ENCODE assay signal across 1 cellular context in the genomic region with DNA sequence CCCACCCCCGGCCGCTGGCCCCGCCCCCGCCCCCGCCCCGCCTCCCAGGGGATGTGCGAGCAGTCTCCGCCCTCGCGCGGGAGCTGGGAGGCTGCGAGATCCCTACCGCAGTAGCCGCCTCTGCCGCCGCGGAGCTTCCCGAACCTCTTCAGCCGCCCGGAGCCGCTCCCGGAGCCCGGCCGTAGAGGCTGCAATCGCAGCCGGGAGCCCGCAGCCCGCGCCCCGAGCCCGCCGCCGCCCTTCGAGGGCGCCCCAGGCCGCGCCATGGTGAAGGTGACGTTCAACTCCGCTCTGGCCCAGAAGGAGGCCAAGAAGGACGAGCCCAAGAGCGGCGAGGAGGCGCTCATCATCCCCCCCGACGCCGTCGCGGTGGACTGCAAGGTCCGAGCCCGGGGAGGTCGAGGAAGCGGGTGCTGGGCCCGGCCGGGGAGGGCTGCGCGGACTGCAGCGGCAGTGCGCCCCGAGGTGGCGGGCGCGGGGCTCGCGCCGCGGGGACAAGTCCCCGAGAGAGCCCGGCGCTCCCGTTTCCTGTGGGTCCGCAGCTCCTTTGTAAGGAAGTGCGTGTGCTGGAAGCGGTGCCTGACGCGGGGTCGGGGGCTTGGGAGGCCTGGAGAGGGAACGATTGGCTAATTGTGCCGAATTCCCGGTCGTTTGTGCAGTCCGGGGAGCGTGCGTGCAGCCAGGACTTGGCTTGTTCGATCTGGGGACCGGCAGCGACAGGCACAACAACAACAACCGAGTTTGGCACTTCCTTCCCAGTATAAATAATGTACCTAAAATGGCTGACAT.
TF ChIP-seq lines count a peak whose summit lies in the region.

A gene (plus strand): TSS at position 110 of the 789 bp plus-strand sequence. CDS start 155 bp downstream, at position 265.

TF ChIP-seq in K562, 482 proteins besides CTCF, POLR2A, EP300 and RAD21 (continued from another document and continues in another):
- TF ChIP-seq, protein P1, sequence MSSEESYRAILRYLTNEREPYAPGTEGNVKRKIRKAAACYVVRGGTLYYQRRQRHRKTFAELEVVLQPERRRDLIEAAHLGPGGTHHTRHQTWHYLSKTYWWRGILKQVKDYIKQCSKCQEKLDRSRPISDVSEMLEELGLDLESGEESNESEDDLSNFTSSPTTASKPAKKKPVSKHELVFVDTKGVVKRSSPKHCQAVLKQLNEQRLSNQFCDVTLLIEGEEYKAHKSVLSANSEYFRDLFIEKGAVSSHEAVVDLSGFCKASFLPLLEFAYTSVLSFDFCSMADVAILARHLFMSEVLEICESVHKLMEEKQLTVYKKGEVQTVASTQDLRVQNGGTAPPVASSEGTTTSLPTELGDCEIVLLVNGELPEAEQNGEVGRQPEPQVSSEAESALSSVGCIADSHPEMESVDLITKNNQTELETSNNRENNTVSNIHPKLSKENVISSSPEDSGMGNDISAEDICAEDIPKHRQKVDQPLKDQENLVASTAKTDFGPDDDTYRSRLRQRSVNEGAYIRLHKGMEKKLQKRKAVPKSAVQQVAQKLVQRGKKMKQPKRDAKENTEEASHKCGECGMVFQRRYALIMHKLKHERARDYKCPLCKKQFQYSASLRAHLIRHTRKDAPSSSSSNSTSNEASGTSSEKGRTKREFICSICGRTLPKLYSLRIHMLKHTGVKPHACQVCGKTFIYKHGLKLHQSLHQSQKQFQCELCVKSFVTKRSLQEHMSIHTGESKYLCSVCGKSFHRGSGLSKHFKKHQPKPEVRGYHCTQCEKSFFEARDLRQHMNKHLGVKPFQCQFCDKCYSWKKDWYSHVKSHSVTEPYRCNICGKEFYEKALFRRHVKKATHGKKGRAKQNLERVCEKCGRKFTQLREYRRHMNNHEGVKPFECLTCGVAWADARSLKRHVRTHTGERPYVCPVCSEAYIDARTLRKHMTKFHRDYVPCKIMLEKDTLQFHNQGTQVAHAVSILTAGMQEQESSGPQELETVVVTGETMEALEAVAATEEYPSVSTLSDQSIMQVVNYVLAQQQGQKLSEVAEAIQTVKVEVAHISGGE (CRISPR knock-in tag; IDR thresholded peaks at IDR 0.05): peak in 1 of 3 experiments; percentile 72; a peak in 2 of 6 replicates
- TF ChIP-seq, protein P2, sequence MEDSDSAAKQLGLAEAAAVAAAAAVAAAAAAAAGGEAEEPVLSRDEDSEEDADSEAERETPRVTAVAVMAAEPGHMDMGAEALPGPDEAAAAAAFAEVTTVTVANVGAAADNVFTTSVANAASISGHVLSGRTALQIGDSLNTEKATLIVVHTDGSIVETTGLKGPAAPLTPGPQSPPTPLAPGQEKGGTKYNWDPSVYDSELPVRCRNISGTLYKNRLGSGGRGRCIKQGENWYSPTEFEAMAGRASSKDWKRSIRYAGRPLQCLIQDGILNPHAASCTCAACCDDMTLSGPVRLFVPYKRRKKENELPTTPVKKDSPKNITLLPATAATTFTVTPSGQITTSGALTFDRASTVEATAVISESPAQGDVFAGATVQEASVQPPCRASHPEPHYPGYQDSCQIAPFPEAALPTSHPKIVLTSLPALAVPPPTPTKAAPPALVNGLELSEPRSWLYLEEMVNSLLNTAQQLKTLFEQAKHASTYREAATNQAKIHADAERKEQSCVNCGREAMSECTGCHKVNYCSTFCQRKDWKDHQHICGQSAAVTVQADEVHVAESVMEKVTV (CRISPR knock-in tag; IDR thresholded peaks at IDR 0.05): peak; percentile 35; the same call in 1 of the 2 replicates
- TF ChIP-seq KLF10 (CRISPR knock-in tag; IDR thresholded peaks at IDR 0.05) (no peak), POLR2AphosphoS2 (IDR thresholded peaks at IDR 0.05; ENCODE audit: low read length) (no peak), MCM3 (IDR thresholded peaks at IDR 0.05) (no peak), ZNF717 (CRISPR knock-in tag; IDR thresholded peaks at IDR 0.05) (no peak), SIN3A (IDR thresholded peaks at IDR 0.05; ENCODE audit: borderline replicate concordance in 2 of 2, control insufficient read depth in 1 of 2, low read depth in 2 of 2, low read length in 2 of 2) (0 out of 4 replicates have a peak, but pooled peaks of 1 of the 2 experiments have one; percentile 14), MEF2A (IDR thresholded peaks at IDR 0.05; ENCODE audit: control insufficient read depth, low read depth, low read length) (no peak), PYGO2 (tag; IDR thresholded peaks at IDR 0.05) (no peak), NFIX (CRISPR knock-in tag; IDR thresholded peaks at IDR 0.05; ENCODE audit: low read depth) (no peak), ZNF586 (CRISPR knock-in tag; conservative IDR thresholded peaks at IDR 0.05) (no peak), FOXK2 (conservative IDR thresholded peaks at IDR 0.05 in 1 of 2, IDR thresholded peaks at IDR 0.05 in 1 of 2; ENCODE audit: low read depth in 2 of 2) (peak; percentile 47 to 50; a peak in 3 of 4 replicates), SPI1 (IDR thresholded peaks at IDR 0.05; ENCODE audit: borderline replicate concordance, low read depth, low read length) (peak; percentile 60), EGR1 (conservative IDR thresholded peaks at IDR 0.05) (no peak), XRCC3 (IDR thresholded peaks at IDR 0.05) (no peak)
- TF ChIP-seq, protein P3, sequence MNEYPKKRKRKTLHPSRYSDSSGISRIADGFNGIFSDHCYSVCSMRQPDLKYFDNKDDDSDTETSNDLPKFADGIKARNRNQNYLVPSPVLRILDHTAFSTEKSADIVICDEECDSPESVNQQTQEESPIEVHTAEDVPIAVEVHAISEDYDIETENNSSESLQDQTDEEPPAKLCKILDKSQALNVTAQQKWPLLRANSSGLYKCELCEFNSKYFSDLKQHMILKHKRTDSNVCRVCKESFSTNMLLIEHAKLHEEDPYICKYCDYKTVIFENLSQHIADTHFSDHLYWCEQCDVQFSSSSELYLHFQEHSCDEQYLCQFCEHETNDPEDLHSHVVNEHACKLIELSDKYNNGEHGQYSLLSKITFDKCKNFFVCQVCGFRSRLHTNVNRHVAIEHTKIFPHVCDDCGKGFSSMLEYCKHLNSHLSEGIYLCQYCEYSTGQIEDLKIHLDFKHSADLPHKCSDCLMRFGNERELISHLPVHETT (CRISPR knock-in tag; conservative IDR thresholded peaks at IDR 0.05 in 1 of 2, IDR thresholded peaks at IDR 0.05 in 1 of 2): 0 out of 4 replicates have a peak, but pooled peaks of 1 of the 2 experiments have one; percentile 20
- TF ChIP-seq, protein P4, sequence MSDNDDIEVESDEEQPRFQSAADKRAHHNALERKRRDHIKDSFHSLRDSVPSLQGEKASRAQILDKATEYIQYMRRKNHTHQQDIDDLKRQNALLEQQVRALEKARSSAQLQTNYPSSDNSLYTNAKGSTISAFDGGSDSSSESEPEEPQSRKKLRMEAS (CRISPR knock-in tag; IDR thresholded peaks at IDR 0.05): peak; percentile 35; the same call in 1 of the 2 replicates
- TF ChIP-seq, protein P5, sequence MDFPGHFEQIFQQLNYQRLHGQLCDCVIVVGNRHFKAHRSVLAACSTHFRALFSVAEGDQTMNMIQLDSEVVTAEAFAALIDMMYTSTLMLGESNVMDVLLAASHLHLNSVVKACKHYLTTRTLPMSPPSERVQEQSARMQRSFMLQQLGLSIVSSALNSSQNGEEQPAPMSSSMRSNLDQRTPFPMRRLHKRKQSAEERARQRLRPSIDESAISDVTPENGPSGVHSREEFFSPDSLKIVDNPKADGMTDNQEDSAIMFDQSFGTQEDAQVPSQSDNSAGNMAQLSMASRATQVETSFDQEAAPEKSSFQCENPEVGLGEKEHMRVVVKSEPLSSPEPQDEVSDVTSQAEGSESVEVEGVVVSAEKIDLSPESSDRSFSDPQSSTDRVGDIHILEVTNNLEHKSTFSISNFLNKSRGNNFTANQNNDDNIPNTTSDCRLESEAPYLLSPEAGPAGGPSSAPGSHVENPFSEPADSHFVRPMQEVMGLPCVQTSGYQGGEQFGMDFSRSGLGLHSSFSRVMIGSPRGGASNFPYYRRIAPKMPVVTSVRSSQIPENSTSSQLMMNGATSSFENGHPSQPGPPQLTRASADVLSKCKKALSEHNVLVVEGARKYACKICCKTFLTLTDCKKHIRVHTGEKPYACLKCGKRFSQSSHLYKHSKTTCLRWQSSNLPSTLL (IDR thresholded peaks at IDR 0.05): no peak
- TF ChIP-seq, protein P6, sequence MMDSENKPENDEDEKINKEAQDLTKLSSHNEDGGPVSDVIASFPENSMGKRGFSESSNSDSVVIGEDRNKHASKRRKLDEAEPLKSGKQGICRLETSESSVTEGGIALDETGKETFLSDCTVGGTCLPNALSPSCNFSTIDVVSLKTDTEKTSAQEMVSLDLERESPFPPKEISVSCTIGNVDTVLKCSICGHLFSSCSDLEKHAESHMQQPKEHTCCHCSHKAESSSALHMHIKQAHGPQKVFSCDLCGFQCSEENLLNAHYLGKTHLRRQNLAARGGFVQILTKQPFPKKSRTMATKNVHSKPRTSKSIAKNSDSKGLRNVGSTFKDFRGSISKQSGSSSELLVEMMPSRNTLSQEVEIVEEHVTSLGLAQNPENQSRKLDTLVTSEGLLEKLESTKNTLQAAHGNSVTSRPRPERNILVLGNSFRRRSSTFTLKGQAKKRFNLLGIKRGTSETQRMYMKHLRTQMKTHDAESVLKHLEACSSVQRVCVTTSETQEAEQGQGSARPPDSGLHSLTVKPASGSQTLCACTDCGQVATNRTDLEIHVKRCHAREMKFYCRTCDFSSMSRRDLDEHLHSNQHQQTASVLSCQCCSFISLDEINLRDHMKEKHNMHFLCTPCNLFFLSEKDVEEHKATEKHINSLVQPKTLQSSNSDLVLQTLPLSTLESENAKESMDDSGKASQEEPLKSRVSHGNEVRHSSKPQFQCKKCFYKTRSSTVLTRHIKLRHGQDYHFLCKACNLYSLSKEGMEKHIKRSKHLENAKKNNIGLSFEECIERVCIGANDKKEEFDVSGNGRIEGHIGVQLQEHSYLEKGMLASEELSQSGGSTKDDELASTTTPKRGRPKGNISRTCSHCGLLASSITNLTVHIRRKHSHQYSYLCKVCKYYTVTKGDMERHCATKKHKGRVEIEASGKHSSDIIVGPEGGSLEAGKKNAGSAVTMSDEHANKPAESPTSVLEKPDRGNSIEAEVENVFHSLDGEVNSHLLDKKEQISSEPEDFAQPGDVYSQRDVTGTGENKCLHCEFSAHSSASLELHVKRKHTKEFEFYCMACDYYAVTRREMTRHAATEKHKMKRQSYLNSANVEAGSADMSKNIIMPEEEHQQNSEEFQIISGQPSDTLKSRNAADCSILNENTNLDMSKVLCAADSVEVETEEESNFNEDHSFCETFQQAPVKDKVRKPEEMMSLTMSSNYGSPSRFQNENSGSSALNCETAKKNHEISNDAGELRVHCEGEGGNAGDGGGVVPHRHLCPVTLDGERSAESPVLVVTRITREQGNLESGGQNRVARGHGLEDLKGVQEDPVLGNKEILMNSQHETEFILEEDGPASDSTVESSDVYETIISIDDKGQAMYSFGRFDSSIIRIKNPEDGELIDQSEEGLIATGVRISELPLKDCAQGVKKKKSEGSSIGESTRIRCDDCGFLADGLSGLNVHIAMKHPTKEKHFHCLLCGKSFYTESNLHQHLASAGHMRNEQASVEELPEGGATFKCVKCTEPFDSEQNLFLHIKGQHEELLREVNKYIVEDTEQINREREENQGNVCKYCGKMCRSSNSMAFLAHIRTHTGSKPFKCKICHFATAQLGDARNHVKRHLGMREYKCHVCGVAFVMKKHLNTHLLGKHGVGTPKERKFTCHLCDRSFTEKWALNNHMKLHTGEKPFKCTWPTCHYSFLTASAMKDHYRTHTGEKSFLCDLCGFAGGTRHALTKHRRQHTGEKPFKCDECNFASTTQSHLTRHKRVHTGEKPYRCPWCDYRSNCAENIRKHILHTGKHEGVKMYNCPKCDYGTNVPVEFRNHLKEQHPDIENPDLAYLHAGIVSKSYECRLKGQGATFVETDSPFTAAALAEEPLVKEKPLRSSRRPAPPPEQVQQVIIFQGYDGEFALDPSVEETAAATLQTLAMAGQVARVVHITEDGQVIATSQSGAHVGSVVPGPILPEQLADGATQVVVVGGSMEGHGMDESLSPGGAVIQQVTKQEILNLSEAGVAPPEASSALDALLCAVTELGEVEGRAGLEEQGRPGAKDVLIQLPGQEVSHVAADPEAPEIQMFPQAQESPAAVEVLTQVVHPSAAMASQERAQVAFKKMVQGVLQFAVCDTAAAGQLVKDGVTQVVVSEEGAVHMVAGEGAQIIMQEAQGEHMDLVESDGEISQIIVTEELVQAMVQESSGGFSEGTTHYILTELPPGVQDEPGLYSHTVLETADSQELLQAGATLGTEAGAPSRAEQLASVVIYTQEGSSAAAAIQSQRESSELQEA (IDR thresholded peaks at IDR 0.05; ENCODE audit: low read depth): no peak
- TF ChIP-seq, protein P7, sequence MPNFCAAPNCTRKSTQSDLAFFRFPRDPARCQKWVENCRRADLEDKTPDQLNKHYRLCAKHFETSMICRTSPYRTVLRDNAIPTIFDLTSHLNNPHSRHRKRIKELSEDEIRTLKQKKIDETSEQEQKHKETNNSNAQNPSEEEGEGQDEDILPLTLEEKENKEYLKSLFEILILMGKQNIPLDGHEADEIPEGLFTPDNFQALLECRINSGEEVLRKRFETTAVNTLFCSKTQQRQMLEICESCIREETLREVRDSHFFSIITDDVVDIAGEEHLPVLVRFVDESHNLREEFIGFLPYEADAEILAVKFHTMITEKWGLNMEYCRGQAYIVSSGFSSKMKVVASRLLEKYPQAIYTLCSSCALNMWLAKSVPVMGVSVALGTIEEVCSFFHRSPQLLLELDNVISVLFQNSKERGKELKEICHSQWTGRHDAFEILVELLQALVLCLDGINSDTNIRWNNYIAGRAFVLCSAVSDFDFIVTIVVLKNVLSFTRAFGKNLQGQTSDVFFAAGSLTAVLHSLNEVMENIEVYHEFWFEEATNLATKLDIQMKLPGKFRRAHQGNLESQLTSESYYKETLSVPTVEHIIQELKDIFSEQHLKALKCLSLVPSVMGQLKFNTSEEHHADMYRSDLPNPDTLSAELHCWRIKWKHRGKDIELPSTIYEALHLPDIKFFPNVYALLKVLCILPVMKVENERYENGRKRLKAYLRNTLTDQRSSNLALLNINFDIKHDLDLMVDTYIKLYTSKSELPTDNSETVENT (CRISPR knock-in tag; IDR thresholded peaks at IDR 0.05): no peak
- TF ChIP-seq, protein P8, sequence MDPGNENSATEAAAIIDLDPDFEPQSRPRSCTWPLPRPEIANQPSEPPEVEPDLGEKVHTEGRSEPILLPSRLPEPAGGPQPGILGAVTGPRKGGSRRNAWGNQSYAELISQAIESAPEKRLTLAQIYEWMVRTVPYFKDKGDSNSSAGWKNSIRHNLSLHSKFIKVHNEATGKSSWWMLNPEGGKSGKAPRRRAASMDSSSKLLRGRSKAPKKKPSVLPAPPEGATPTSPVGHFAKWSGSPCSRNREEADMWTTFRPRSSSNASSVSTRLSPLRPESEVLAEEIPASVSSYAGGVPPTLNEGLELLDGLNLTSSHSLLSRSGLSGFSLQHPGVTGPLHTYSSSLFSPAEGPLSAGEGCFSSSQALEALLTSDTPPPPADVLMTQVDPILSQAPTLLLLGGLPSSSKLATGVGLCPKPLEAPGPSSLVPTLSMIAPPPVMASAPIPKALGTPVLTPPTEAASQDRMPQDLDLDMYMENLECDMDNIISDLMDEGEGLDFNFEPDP (CRISPR knock-in tag; IDR thresholded peaks at IDR 0.05): no peak
